16 cellular contexts compared by ENCODE assay signal in the genomic region with DNA sequence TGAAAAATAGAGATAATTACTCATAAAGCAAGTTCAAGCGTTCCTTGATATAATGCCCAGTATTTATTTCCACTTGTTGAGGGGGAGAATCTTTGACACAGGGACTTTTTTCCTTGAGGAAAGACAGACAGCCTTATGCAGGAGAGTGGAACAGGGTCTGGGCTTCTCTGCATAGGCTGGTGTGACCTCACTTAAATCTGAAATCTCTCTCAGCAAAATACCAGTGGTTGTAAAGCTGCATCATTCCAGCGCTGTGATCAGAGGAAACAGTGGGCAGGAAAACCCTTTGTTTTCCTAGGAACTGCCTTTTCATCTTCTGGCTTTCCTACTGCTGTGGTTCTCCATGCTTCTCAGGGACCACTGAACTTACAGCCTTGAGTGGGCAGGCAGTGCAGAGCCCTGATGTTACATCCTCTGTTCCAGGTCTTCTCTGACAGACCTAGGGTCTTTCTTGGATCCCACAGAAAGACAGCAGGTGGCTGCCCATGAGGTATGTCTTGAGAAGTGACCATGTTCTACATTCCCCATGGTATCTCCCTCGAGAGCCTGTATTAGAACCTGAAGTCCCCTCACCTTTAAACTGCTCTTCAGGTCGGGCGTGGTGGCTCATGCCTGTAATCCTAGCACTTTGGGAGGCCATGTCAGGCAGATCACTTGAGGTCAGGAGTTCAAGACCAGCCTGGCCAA. TPM values are rescaled to one million over a fixed set of nuclear protein-coding genes. Genes with fewer than 3 reads are reported as not detected.
DNase-seq lines count a peak whose midpoint lies in the region; ATAC-seq and TF ChIP-seq lines count a peak whose summit lies in the region.
"Had no signal": no experiment of that assay in that cellular context is flagged by ENCODE, and none has a peak within 500 bp of the region (broad histone marks: within the 10 kb centered on the region; RNA-seq: fewer than 3 reads in every experiment).

No MANE protein-coding gene starts in this region.

- H3K27me3 Mint-ChIP-seq in endothelial cell (ENCODE audit: unreplicated experiment), result no peaks in the 10 kb centered on the region
- H3K27me3 Mint-ChIP-seq in mesothelial cell of epicardium (ENCODE audit: low read depth), result no peaks in the 10 kb centered on the region
- H3K27me3 Mint-ChIP-seq: CD4-positive, CD25-positive, alpha-beta regulatory T cell had no signal

- H3K27ac ChIP-seq in RWPE1, result no peak overlapping the region
- H3K27ac ChIP-seq: GM23248, SK-N-MC had no signal

- no peaks in the 10 kb centered on the region for H3K36me3 Mint-ChIP-seq in endothelial cell (ENCODE audit: low read depth, unreplicated experiment)
- H3K36me3 Mint-ChIP-seq in mesothelial cell of epicardium, result no peaks in the 10 kb centered on the region
- H3K36me3 Mint-ChIP-seq: CD4-positive, CD25-positive, alpha-beta regulatory T cell had no signal

- POLR2A ChIA-PET in RWPE1 (lab: Yijun Ruan, JAX; ENCODE audit: low non-redundant PET), result no interaction called here

- H3K4me3 Mint-ChIP-seq in endothelial cell (ENCODE audit: unreplicated experiment), result no peak overlapping the region
- no peak overlapping the region for H3K4me3 Mint-ChIP-seq in mesothelial cell of epicardium
- H3K4me3 Mint-ChIP-seq: CD4-positive, CD25-positive, alpha-beta regulatory T cell had no signal

- H3K4me1 Mint-ChIP-seq in endothelial cell (ENCODE audit: unreplicated experiment), result peaks cover 12% of the 10 kb centered on the region
- peaks cover 12% of the 10 kb centered on the region for H3K4me1 Mint-ChIP-seq in mesothelial cell of epicardium

- TF ChIP-seq CTCF in endothelial cell (IDR thresholded peaks at IDR 0.05; ENCODE audit: unreplicated experiment), result no peak
- no peak for TF ChIP-seq CTCF in mesothelial cell of epicardium (IDR thresholded peaks at IDR 0.05; ENCODE audit: unreplicated experiment)
- TF ChIP-seq CTCF in RWPE1 (conservative IDR thresholded peaks at IDR 0.05; ENCODE audit: low read depth), result no peak

- ATAC-seq in GM21515 (IDR thresholded peaks at IDR 0.05; ENCODE audit: unreplicated experiment) (no peak), GM21723 (IDR thresholded peaks at IDR 0.05; ENCODE audit: unreplicated experiment) (no peak)
- ATAC-seq: GM12878 had no signal

- H3K9me3 Mint-ChIP-seq in endothelial cell (ENCODE audit: unreplicated experiment) (no peaks in the 10 kb centered on the region), mesothelial cell of epicardium (peaks cover 11% of the 10 kb centered on the region)
- H3K9me3 Mint-ChIP-seq: CD4-positive, CD25-positive, alpha-beta regulatory T cell had no signal

- CTCF ChIA-PET in RWPE1 (lab: Yijun Ruan, JAX), result interaction anchor here (0.6 kb wide), 1 partner anchor 318 kb away, joined by 4 read pairs; no protein-coding TSS in a partner anchor

- peak overlapping the region; percentile 31 for H3K27ac Mint-ChIP-seq in endothelial cell (ENCODE audit: unreplicated experiment)
- H3K27ac Mint-ChIP-seq in mesothelial cell of epicardium, result peak overlapping the region; percentile 29
- H3K27ac Mint-ChIP-seq: CD4-positive, CD25-positive, alpha-beta regulatory T cell had no signal

- DNase-seq in EH (ENCODE audit: low read depth), result peak; percentile 6
- peak; percentile 52 for DNase-seq in amniotic epithelial cell (ENCODE audit: low read depth)
- no peak for DNase-seq in endothelial cell (ENCODE audit: low spot score)
- DNase-seq in mesothelial cell of epicardium (ENCODE audit: low spot score in 2 of 2, unreplicated experiment in 2 of 2), result no peak
- no peak for DNase-seq in HuH-7.5 (ENCODE audit: low spot score)
- no peak for DNase-seq in RWPE1 (ENCODE audit: low spot score)
- DNase-seq: CD4-positive, CD25-positive, alpha-beta regulatory T cell; DMS53; GM23248; Karpas-422; NCI-H526; NK-92 treated with Interleukin-12 subunit alpha and Interleukin-12 subunit beta, amount 100 ng/mL, for 24 hours had no signal

RNA-seq across cellular contexts. Expression of gene MAP4K4, which starts 17.6 kb away (rescaled TPM):
- total RNA-seq in endothelial cell (ENCODE audit: unreplicated experiment) (427 TPM), mesothelial cell of epicardium (170 to 175 TPM (median 174 TPM) in 3 replicates)

Comparison
In these comparisons a context has a peak if more than half of its experiments do, and no peak if none do; other contexts are left out.
1. DNase-seq: peak in EH (single experiment) and amniotic epithelial cell (single experiment); none in endothelial cell (single experiment), mesothelial cell of epicardium (0 of 2), HuH-7.5 (single experiment) and RWPE1 (single experiment).